Comparison of ENCODE assay signal across 1 cellular context in the genomic region with DNA sequence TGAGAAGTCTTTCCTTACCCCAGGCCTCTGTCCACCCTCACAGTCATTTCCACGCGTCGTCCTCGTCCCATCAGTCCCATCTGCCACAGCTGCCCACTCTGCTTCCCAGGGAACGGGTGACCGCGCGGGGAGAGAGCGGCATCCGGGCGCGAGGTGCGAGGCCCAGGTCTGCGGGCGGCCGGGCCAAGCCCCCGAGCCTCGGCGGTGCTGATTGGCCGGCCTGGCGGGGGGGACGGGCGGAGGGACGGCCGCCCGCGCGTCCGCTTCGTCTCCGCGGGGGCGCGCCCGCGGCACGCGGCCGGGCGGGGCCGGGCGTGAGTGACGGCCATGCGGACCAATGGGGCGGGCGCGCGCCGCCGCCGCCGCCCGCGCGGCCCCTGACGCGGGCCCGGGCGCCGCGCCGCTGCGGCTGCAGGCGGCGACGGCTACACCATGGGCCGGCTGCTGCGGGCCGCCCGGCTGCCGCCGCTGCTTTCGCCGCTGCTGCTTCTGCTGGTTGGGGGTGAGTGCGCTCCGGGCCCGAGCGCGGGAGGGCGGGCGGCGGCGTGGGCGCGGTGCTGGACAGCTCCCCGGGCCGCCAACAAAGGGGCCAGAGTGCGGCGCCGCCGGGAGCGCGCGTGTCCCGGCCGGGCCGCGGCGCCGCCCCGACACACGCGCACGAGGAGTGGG.
A peak's percentile ranks its signal among the peaks of the same experiment; 100 is the strongest.
TF ChIP-seq lines count a peak whose summit lies in the region.

A gene with protein sequence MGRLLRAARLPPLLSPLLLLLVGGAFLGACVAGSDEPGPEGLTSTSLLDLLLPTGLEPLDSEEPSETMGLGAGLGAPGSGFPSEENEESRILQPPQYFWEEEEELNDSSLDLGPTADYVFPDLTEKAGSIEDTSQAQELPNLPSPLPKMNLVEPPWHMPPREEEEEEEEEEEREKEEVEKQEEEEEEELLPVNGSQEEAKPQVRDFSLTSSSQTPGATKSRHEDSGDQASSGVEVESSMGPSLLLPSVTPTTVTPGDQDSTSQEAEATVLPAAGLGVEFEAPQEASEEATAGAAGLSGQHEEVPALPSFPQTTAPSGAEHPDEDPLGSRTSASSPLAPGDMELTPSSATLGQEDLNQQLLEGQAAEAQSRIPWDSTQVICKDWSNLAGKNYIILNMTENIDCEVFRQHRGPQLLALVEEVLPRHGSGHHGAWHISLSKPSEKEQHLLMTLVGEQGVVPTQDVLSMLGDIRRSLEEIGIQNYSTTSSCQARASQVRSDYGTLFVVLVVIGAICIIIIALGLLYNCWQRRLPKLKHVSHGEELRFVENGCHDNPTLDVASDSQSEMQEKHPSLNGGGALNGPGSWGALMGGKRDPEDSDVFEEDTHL (plus strand): TSS at position 398 of the 669 bp plus-strand sequence. CDS start 35 bp downstream, at position 433.

TF ChIP-seq in HepG2, 621 proteins besides CTCF, POLR2A, EP300 and RAD21 (continued from another document and continues in another):
- TF ChIP-seq, protein P1, sequence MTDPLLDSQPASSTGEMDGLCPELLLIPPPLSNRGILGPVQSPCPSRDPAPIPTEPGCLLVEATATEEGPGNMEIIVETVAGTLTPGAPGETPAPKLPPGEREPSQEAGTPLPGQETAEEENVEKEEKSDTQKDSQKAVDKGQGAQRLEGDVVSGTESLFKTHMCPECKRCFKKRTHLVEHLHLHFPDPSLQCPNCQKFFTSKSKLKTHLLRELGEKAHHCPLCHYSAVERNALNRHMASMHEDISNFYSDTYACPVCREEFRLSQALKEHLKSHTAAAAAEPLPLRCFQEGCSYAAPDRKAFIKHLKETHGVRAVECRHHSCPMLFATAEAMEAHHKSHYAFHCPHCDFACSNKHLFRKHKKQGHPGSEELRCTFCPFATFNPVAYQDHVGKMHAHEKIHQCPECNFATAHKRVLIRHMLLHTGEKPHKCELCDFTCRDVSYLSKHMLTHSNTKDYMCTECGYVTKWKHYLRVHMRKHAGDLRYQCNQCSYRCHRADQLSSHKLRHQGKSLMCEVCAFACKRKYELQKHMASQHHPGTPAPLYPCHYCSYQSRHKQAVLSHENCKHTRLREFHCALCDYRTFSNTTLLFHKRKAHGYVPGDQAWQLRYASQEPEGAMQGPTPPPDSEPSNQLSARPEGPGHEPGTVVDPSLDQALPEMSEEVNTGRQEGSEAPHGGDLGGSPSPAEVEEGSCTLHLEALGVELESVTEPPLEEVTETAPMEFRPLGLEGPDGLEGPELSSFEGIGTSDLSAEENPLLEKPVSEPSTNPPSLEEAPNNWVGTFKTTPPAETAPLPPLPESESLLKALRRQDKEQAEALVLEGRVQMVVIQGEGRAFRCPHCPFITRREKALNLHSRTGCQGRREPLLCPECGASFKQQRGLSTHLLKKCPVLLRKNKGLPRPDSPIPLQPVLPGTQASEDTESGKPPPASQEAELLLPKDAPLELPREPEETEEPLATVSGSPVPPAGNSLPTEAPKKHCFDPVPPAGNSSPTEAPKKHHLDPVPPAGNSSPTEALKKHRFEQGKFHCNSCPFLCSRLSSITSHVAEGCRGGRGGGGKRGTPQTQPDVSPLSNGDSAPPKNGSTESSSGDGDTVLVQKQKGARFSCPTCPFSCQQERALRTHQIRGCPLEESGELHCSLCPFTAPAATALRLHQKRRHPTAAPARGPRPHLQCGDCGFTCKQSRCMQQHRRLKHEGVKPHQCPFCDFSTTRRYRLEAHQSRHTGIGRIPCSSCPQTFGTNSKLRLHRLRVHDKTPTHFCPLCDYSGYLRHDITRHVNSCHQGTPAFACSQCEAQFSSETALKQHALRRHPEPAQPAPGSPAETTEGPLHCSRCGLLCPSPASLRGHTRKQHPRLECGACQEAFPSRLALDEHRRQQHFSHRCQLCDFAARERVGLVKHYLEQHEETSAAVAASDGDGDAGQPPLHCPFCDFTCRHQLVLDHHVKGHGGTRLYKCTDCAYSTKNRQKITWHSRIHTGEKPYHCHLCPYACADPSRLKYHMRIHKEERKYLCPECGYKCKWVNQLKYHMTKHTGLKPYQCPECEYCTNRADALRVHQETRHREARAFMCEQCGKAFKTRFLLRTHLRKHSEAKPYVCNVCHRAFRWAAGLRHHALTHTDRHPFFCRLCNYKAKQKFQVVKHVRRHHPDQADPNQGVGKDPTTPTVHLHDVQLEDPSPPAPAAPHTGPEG (CRISPR knock-in tag; IDR thresholded peaks at IDR 0.05) = peak; percentile 70
- TF ChIP-seq NCOA2 (CRISPR knock-in tag; IDR thresholded peaks at IDR 0.05) = no peak
- TF ChIP-seq ZBTB8A (CRISPR knock-in tag; IDR thresholded peaks at IDR 0.05; ENCODE audit: borderline replicate concordance, low read depth) = no peak
- TF ChIP-seq, protein P2, sequence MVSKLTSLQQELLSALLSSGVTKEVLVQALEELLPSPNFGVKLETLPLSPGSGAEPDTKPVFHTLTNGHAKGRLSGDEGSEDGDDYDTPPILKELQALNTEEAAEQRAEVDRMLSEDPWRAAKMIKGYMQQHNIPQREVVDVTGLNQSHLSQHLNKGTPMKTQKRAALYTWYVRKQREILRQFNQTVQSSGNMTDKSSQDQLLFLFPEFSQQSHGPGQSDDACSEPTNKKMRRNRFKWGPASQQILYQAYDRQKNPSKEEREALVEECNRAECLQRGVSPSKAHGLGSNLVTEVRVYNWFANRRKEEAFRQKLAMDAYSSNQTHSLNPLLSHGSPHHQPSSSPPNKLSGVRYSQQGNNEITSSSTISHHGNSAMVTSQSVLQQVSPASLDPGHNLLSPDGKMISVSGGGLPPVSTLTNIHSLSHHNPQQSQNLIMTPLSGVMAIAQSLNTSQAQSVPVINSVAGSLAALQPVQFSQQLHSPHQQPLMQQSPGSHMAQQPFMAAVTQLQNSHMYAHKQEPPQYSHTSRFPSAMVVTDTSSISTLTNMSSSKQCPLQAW (CRISPR knock-in tag; IDR thresholded peaks at IDR 0.05) = peak; percentile 53; the same call in 1 of the 2 replicates
- TF ChIP-seq, protein P3, sequence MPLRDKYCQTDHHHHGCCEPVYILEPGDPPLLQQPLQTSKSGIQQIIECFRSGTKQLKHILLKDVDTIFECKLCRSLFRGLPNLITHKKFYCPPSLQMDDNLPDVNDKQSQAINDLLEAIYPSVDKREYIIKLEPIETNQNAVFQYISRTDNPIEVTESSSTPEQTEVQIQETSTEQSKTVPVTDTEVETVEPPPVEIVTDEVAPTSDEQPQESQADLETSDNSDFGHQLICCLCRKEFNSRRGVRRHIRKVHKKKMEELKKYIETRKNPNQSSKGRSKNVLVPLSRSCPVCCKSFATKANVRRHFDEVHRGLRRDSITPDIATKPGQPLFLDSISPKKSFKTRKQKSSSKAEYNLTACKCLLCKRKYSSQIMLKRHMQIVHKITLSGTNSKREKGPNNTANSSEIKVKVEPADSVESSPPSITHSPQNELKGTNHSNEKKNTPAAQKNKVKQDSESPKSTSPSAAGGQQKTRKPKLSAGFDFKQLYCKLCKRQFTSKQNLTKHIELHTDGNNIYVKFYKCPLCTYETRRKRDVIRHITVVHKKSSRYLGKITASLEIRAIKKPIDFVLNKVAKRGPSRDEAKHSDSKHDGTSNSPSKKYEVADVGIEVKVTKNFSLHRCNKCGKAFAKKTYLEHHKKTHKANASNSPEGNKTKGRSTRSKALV (CRISPR knock-in tag; IDR thresholded peaks at IDR 0.05) = peak; percentile 48; the same call in 1 of the 2 replicates
- TF ChIP-seq, protein P4, sequence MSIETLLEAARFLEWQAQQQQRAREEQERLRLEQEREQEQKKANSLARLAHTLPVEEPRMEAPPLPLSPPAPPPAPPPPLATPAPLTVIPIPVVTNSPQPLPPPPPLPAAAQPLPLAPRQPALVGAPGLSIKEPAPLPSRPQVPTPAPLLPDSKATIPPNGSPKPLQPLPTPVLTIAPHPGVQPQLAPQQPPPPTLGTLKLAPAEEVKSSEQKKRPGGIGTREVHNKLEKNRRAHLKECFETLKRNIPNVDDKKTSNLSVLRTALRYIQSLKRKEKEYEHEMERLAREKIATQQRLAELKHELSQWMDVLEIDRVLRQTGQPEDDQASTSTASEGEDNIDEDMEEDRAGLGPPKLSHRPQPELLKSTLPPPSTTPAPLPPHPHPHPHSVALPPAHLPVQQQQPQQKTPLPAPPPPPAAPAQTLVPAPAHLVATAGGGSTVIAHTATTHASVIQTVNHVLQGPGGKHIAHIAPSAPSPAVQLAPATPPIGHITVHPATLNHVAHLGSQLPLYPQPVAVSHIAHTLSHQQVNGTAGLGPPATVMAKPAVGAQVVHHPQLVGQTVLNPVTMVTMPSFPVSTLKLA (IDR thresholded peaks at IDR 0.05) = no peak
- 0 out of 2 replicates have a peak, but pooled peaks have one; percentile 40 for TF ChIP-seq ZNF780A (CRISPR knock-in tag; IDR thresholded peaks at IDR 0.05)
- no peak for TF ChIP-seq KDM6A (CRISPR knock-in tag; IDR thresholded peaks at IDR 0.05; ENCODE audit: low read depth)
- 0 out of 2 replicates have a peak, but pooled peaks have one; percentile 44 for TF ChIP-seq ZMYM2 (CRISPR knock-in tag; IDR thresholded peaks at IDR 0.05)
- TF ChIP-seq, protein P5, sequence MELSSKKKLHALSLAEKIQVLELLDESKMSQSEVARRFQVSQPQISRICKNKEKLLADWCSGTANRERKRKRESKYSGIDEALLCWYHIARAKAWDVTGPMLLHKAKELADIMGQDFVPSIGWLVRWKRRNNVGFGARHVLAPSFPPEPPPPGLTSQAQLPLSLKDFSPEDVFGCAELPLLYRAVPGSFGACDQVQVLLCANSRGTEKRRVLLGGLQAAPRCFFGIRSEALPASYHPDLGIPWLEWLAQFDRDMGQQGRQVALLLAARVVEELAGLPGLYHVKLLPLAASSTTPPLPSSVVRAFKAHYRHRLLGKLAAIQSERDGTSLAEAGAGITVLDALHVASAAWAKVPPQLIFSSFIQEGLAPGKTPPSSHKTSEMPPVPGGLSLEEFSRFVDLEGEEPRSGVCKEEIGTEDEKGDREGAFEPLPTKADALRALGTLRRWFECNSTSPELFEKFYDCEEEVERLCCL (CRISPR knock-in tag; IDR thresholded peaks at IDR 0.05; ENCODE audit: borderline replicate concordance) = no peak
- no peak for TF ChIP-seq ZNF644 (CRISPR knock-in tag; IDR thresholded peaks at IDR 0.05; ENCODE audit: low read depth)
- no peak for TF ChIP-seq ZNF224 (CRISPR knock-in tag; IDR thresholded peaks at IDR 0.05)
- TF ChIP-seq, protein P6, sequence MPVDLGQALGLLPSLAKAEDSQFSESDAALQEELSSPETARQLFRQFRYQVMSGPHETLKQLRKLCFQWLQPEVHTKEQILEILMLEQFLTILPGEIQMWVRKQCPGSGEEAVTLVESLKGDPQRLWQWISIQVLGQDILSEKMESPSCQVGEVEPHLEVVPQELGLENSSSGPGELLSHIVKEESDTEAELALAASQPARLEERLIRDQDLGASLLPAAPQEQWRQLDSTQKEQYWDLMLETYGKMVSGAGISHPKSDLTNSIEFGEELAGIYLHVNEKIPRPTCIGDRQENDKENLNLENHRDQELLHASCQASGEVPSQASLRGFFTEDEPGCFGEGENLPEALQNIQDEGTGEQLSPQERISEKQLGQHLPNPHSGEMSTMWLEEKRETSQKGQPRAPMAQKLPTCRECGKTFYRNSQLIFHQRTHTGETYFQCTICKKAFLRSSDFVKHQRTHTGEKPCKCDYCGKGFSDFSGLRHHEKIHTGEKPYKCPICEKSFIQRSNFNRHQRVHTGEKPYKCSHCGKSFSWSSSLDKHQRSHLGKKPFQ (CRISPR knock-in tag; IDR thresholded peaks at IDR 0.05; ENCODE audit: insufficient replicate concordance) = no peak
- 0 out of 2 replicates have a peak, but pooled peaks have one; percentile 28 for TF ChIP-seq ETV5 (CRISPR knock-in tag; IDR thresholded peaks at IDR 0.05; ENCODE audit: borderline replicate concordance)
- peak; percentile 59; the same call in 1 of the 2 replicates for TF ChIP-seq ZNF546 (CRISPR knock-in tag; conservative IDR thresholded peaks at IDR 0.05)
- no peak for TF ChIP-seq MAFF (IDR thresholded peaks at IDR 0.05; ENCODE audit: low read depth, low read length)
- TF ChIP-seq SAP130 (CRISPR knock-in tag; IDR thresholded peaks at IDR 0.05; ENCODE audit: low read depth) = peak; percentile 27
- TF ChIP-seq ZBTB38 (CRISPR knock-in tag; IDR thresholded peaks at IDR 0.05) = peak; percentile 56; the same call in 1 of the 2 replicates
- no peak for TF ChIP-seq ZBTB3 (CRISPR knock-in tag; IDR thresholded peaks at IDR 0.05; ENCODE audit: borderline replicate concordance, low read depth)
- TF ChIP-seq, protein P7, sequence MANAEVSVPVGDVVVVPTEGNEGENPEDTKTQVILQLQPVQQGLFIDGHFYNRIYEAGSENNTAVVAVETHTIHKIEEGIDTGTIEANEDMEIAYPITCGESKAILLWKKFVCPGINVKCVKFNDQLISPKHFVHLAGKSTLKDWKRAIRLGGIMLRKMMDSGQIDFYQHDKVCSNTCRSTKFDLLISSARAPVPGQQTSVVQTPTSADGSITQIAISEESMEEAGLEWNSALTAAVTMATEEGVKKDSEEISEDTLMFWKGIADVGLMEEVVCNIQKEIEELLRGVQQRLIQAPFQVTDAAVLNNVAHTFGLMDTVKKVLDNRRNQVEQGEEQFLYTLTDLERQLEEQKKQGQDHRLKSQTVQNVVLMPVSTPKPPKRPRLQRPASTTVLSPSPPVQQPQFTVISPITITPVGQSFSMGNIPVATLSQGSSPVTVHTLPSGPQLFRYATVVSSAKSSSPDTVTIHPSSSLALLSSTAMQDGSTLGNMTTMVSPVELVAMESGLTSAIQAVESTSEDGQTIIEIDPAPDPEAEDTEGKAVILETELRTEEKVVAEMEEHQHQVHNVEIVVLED (CRISPR knock-in tag; IDR thresholded peaks at IDR 0.05; ENCODE audit: borderline replicate concordance) = peak; percentile 58; the same call in 1 of the 2 replicates
- TF ChIP-seq BRD4 (CRISPR knock-in tag; IDR thresholded peaks at IDR 0.05) = no peak
- TF ChIP-seq KDM5B (CRISPR knock-in tag; IDR thresholded peaks at IDR 0.05; ENCODE audit: borderline replicate concordance) = peak; percentile 88
- TF ChIP-seq HHEX (CRISPR knock-in tag; IDR thresholded peaks at IDR 0.05) = no peak
- TF ChIP-seq NR1H2 (CRISPR knock-in tag; IDR thresholded peaks at IDR 0.05; ENCODE audit: borderline replicate concordance, low read depth) = no peak
- TF ChIP-seq NFE2L1 (CRISPR knock-in tag; IDR thresholded peaks at IDR 0.05; ENCODE audit: borderline replicate concordance) = no peak
- peak; percentile 64; the same call in 1 of the 2 replicates for TF ChIP-seq AHR (CRISPR knock-in tag; IDR thresholded peaks at IDR 0.05)
- TF ChIP-seq RFX5 (IDR thresholded peaks at IDR 0.05; ENCODE audit: low read depth, low read length) = no peak
- no peak for TF ChIP-seq SMAD3 (CRISPR knock-in tag; IDR thresholded peaks at IDR 0.05)
- TF ChIP-seq ZSCAN20 (CRISPR knock-in tag; IDR thresholded peaks at IDR 0.05; ENCODE audit: borderline replicate concordance) = no peak; the same call in 1 of the 2 replicates
- TF ChIP-seq NFKB2 (CRISPR knock-in tag; IDR thresholded peaks at IDR 0.05; ENCODE audit: borderline replicate concordance) = peak; percentile 91; the same call in 1 of the 2 replicates
- TF ChIP-seq ZNF101 (CRISPR knock-in tag; IDR thresholded peaks at IDR 0.05; ENCODE audit: borderline replicate concordance, low read depth) = 0 out of 2 replicates have a peak, but pooled peaks have one; percentile 41
- no peak for TF ChIP-seq POLR2AphosphoS5 (IDR thresholded peaks at IDR 0.05; ENCODE audit: low read depth, low read length)
- TF ChIP-seq ZNF788 (CRISPR knock-in tag; IDR thresholded peaks at IDR 0.05; ENCODE audit: borderline replicate concordance) = peak; percentile 70; the same call in 1 of the 2 replicates
- no peak for TF ChIP-seq ZNF34 (CRISPR knock-in tag; IDR thresholded peaks at IDR 0.05; ENCODE audit: borderline replicate concordance)
- no peak for TF ChIP-seq ZFP37 (CRISPR knock-in tag; IDR thresholded peaks at IDR 0.05; ENCODE audit: borderline replicate concordance)
